Comparison of ENCODE assay signal across 8 cellular contexts in the genomic region with DNA sequence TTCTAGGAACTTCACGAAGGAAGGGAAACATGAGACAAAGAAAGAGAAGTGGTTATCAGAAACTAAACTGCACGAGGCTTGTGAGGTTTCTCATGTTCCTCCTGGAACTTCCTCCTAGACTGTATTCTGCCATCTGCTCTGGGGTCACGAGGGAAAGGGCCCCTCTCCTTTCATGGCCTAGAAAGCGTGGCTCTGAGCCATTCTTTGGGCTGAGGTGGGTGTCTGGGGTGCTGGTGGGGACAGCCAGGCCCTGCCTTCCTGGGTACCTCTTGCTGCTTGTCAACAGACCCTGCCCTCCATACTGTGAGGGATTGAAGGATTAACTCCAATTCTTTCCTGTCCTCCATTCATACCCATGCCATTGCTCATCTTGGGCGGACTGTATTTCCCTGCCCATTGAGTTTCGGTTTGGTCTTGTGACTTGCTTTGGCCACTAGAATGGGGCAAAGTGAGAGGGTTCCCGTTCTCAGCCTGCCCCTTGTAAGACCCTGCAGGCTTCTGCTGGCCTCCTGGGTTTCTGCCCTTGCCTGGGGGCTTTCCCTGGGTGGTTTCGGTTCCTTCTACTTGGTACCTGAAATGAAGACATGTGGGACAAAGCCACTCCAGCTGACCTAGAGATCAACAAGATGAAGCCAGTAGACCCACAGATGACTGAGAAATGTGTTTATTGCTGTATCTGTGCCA. TPM values are rescaled to one million over a fixed set of nuclear protein-coding genes. Genes with fewer than 3 reads are reported as not detected.
A peak's percentile ranks its signal among the peaks of the same experiment; 100 is the strongest.
DNase-seq lines count a peak whose midpoint lies in the region; ATAC-seq and TF ChIP-seq lines count a peak whose summit lies in the region.

No MANE protein-coding gene starts in this region.

- peaks cover 17% of the 10 kb centered on the region for H3K36me3 Mint-ChIP-seq in activated naive CD8-positive, alpha-beta T cell treated with anti-CD3 and anti-CD28 coated beads, Interleukin-2, amount 10 ng/mL, durations not matched to agents 7 days and 5 days
- H3K36me3 Mint-ChIP-seq in type B pancreatic cell (no peaks in the 10 kb centered on the region), Calu3 (ENCODE audit: insufficient read depth, unreplicated experiment) (no peaks in the 10 kb centered on the region)

- H3K9me3 Mint-ChIP-seq in activated naive CD8-positive, alpha-beta T cell treated with anti-CD3 and anti-CD28 coated beads, Interleukin-2, amount 10 ng/mL, durations not matched to agents 7 days and 5 days = no peaks in the 10 kb centered on the region
- H3K9me3 Mint-ChIP-seq in type B pancreatic cell (peaks cover 7% of the 10 kb centered on the region), Calu3 (ENCODE audit: low read depth, unreplicated experiment) (no peaks in the 10 kb centered on the region)

- no peak overlapping the region for H4K91ac ChIP-seq in mesenchymal stem cell (ENCODE audit: low read length)

- no peak overlapping the region for H3K14ac ChIP-seq in mesenchymal stem cell (ENCODE audit: low read length in 2 of 2)

- no peak for TF ChIP-seq CTCF in DOHH2 (IDR thresholded peaks at IDR 0.05; ENCODE audit: low read depth, low read length, poor library complexity, severe bottlenecking)
- TF ChIP-seq CTCF in type B pancreatic cell (conservative IDR thresholded peaks at IDR 0.05) = no peak
- TF ChIP-seq CTCF in Calu3 (IDR thresholded peaks at IDR 0.05; ENCODE audit: unreplicated experiment) = no peak

- peak; percentile 89 for ATAC-seq in GM19395 (IDR thresholded peaks at IDR 0.05; ENCODE audit: unreplicated experiment)
- ATAC-seq in HG03159 (IDR thresholded peaks at IDR 0.05; ENCODE audit: unreplicated experiment) = peak; percentile 92
- ATAC-seq in activated naive CD8-positive, alpha-beta T cell treated with anti-CD3 and anti-CD28 coated beads, Interleukin-2, amount 10 ng/mL, durations not matched to agents 7 days and 5 days (ENCODE audit: low read depth) = no peak

- no peak for DNase-seq in activated naive CD8-positive, alpha-beta T cell treated with anti-CD3 and anti-CD28 coated beads, Interleukin-2, amount 10 ng/mL, durations not matched to agents 7 days and 5 days
- no peak for DNase-seq in mesenchymal stem cell
- no peak for DNase-seq in type B pancreatic cell (ENCODE audit: extremely low spot score, unreplicated experiment)
- DNase-seq in stimulated activated CD4-positive, alpha-beta T cell treated with anti-CD3 and anti-CD28 coated beads, Interleukin-4, amount 100 ng/mL, for 24 hours = no peak
- no peak for DNase-seq in Calu3

- POLR2A ChIA-PET in activated naive CD8-positive, alpha-beta T cell treated with anti-CD3 and anti-CD28 coated beads, Interleukin-2, amount 10 ng/mL, durations not matched to agents 7 days and 5 days (lab: Charles Lee) = interaction anchor here (1.0 kb wide), 1 partner anchor 11 kb away, joined by 3 read pairs; no protein-coding TSS in a partner anchor

- H3K4me3 Mint-ChIP-seq in activated naive CD8-positive, alpha-beta T cell treated with anti-CD3 and anti-CD28 coated beads, Interleukin-2, amount 10 ng/mL, durations not matched to agents 7 days and 5 days = no peak overlapping the region
- H3K4me3 Mint-ChIP-seq in type B pancreatic cell (no peak overlapping the region), Calu3 (ENCODE audit: low read depth, unreplicated experiment) (no peak overlapping the region)

- H3K79me1 ChIP-seq in mesenchymal stem cell (replicated peaks; ENCODE audit: low read length, poor library complexity, severe bottlenecking) = no peaks in the 10 kb centered on the region

- H3K4ac ChIP-seq in mesenchymal stem cell (ENCODE audit: low read depth in 1 of 2, low read length in 2 of 2) = no peak overlapping the region

- no peaks in the 10 kb centered on the region for H3K36me3 ChIP-seq in DOHH2 (ENCODE audit: control insufficient read depth, low read length)
- H3K36me3 ChIP-seq in mesenchymal stem cell (ENCODE audit: control insufficient read depth in 1 of 2, insufficient read depth in 2 of 2, low read depth in 1 of 2, low read length in 2 of 2) = no peaks in the 10 kb centered on the region

- CTCF ChIA-PET in Calu3 (lab: Charles Lee) = no interaction called here

- H2AK5ac ChIP-seq in mesenchymal stem cell (ENCODE audit: low read length, severe bottlenecking) = no peak overlapping the region

- no peaks in the 10 kb centered on the region for H3K27me3 Mint-ChIP-seq in activated naive CD8-positive, alpha-beta T cell treated with anti-CD3 and anti-CD28 coated beads, Interleukin-2, amount 10 ng/mL, durations not matched to agents 7 days and 5 days
- H3K27me3 Mint-ChIP-seq in type B pancreatic cell (peaks cover 25% of the 10 kb centered on the region), Calu3 (ENCODE audit: unreplicated experiment) (peaks cover 71% of the 10 kb centered on the region)

- H3K27ac ChIP-seq in DOHH2 (ENCODE audit: low read depth, low read length) (no peak overlapping the region), mesenchymal stem cell (ENCODE audit: low read length, poor library complexity, severe bottlenecking) (no peak overlapping the region)

- H3K4me2 ChIP-seq in DOHH2 (ENCODE audit: low read length) (peak overlapping the region; percentile 47), mesenchymal stem cell (ENCODE audit: low read length, poor library complexity, severe bottlenecking) (no peak overlapping the region)

- H3F3A ChIP-seq in DOHH2 (ENCODE audit: control insufficient read depth, insufficient read depth) = no peaks in the 10 kb centered on the region

- H2BK5ac ChIP-seq in mesenchymal stem cell (ENCODE audit: low read depth, low read length, poor library complexity, severe bottlenecking) = no peak overlapping the region

- H2BK120ac ChIP-seq in mesenchymal stem cell (ENCODE audit: low read depth, low read length) = no peak overlapping the region

- H2AFZ ChIP-seq in mesenchymal stem cell (ENCODE audit: low read depth, low read length) = no peak overlapping the region

- intact Hi-C loops in Calu3 (cut with micrococcal nuclease; ENCODE audit: unreplicated experiment) = no loop called here

- no peak overlapping the region for H3K23ac ChIP-seq in mesenchymal stem cell (ENCODE audit: low read length in 2 of 2)

- WGBS in mesenchymal stem cell = 64% methylated on average over 8 of the region's 8 CpGs

- H3K9me3 ChIP-seq in DOHH2 (ENCODE audit: control insufficient read depth, insufficient read depth, low read length) = no peaks in the 10 kb centered on the region
- H3K9me3 ChIP-seq in mesenchymal stem cell (ENCODE audit: control insufficient read depth, low read length) = no peaks in the 10 kb centered on the region

- H3K4me3 ChIP-seq in DOHH2 (ENCODE audit: low read length) = peak overlapping the region; percentile 21
- no peak overlapping the region for H3K4me3 ChIP-seq in mesenchymal stem cell (ENCODE audit: insufficient read depth in 1 of 2, low read depth in 1 of 2, low read length in 2 of 2)

- H3K27me3 ChIP-seq in DOHH2 (ENCODE audit: control insufficient read depth, low read length) = peaks cover 59% of the 10 kb centered on the region
- H3K27me3 ChIP-seq in mesenchymal stem cell (ENCODE audit: control insufficient read depth in 1 of 2, insufficient read depth in 1 of 2, low read length in 2 of 2) = peaks cover 0 to 15% of the 10 kb centered on the region in 2 experiments

- no peak overlapping the region for H2BK12ac ChIP-seq in mesenchymal stem cell (ENCODE audit: low read length in 2 of 2)

- no peaks in the 10 kb centered on the region for H3K79me2 ChIP-seq in DOHH2 (ENCODE audit: control insufficient read depth, low read length)

- peak overlapping the region; percentile 47 for H3K27ac Mint-ChIP-seq in activated naive CD8-positive, alpha-beta T cell treated with anti-CD3 and anti-CD28 coated beads, Interleukin-2, amount 10 ng/mL, durations not matched to agents 7 days and 5 days
- no peak overlapping the region for H3K27ac Mint-ChIP-seq in type B pancreatic cell
- H3K27ac Mint-ChIP-seq in Calu3 (ENCODE audit: unreplicated experiment) = no peak overlapping the region

- peaks cover 41% of the 10 kb centered on the region for H3K4me1 Mint-ChIP-seq in activated naive CD8-positive, alpha-beta T cell treated with anti-CD3 and anti-CD28 coated beads, Interleukin-2, amount 10 ng/mL, durations not matched to agents 7 days and 5 days
- no peaks in the 10 kb centered on the region for H3K4me1 Mint-ChIP-seq in type B pancreatic cell (ENCODE audit: unreplicated experiment)
- H3K4me1 Mint-ChIP-seq in Calu3 (ENCODE audit: low read depth, unreplicated experiment) = no peaks in the 10 kb centered on the region

- BruUV-seq in Calu3 (replicated peaks; lab: Mats Ljungman, UMichigan) = no TSS peak

- no peak overlapping the region for H2BK15ac ChIP-seq in mesenchymal stem cell (ENCODE audit: low read depth, poor library complexity, severe bottlenecking)

- H3K18ac ChIP-seq in mesenchymal stem cell (ENCODE audit: low read depth in 1 of 2, low read length in 2 of 2) = no peak overlapping the region

- H4K20me1 ChIP-seq in DOHH2 (ENCODE audit: control insufficient read depth, insufficient read depth, low read depth, low read length) = no peaks in the 10 kb centered on the region

- H3K9ac ChIP-seq in mesenchymal stem cell (ENCODE audit: low read length) = no peak overlapping the region

- no peaks in the 10 kb centered on the region for H3K9me2 ChIP-seq in DOHH2 (replicated peaks; ENCODE audit: control insufficient read depth, low read length)

- peaks cover 15% of the 10 kb centered on the region for H3K4me1 ChIP-seq in DOHH2 (ENCODE audit: control insufficient read depth, low read length)
- H3K4me1 ChIP-seq in mesenchymal stem cell (ENCODE audit: control insufficient read depth, insufficient read depth, low read depth, low read length) = no peaks in the 10 kb centered on the region

- H4K8ac ChIP-seq in mesenchymal stem cell (ENCODE audit: low read length) = no peak overlapping the region

RNA-seq across cellular contexts. Expression of a gene that starts 14.9 kb away (rescaled TPM):
- 10 to 100 TPM; 29.2 to 31.0 TPM for total RNA-seq in activated naive CD8-positive, alpha-beta T cell treated with anti-CD3 and anti-CD28 coated beads, Interleukin-2, amount 10 ng/mL, durations not matched to agents 7 days and 5 days
- polyA plus RNA-seq in mesenchymal stem cell (2013, experiment 1 of 2) = not detected
- not detected for polyA plus RNA-seq in mesenchymal stem cell (2013, experiment 2 of 2)
- not detected in 2 replicates for total RNA-seq in type B pancreatic cell (ENCODE audit: low replicate concordance)
- not detected in 2 replicates for total RNA-seq in Calu3 (2022)

RNA-seq across cellular contexts. Expression of a gene that starts 56.4 kb away (rescaled TPM):
- total RNA-seq in activated naive CD8-positive, alpha-beta T cell treated with anti-CD3 and anti-CD28 coated beads, Interleukin-2, amount 10 ng/mL, durations not matched to agents 7 days and 5 days = 1 to 10 TPM; 5.4 to 6.4 TPM
- 5.1 TPM for polyA plus RNA-seq in mesenchymal stem cell (2013, experiment 1 of 2)
- polyA plus RNA-seq in mesenchymal stem cell (2013, experiment 2 of 2) = 4.8 TPM
- total RNA-seq in type B pancreatic cell (ENCODE audit: low replicate concordance) = 6.9 and 12.3 TPM in 2 replicates
- 5.3 and 5.8 TPM in 2 replicates for total RNA-seq in Calu3 (2022)

Comparison
In these comparisons a context has a peak if more than half of its experiments do, and no peak if none do; other contexts are left out.
1. RNA of a gene that starts 14.9 kb away (total RNA-seq): 29.2 to 31.0 TPM in activated naive CD8-positive, alpha-beta T cell treated with anti-CD3 and anti-CD28 coated beads, Interleukin-2, amount 10 ng/mL, durations not matched to agents 7 days and 5 days; not detected in type B pancreatic cell and not detected in Calu3; every median in the first group is over 10 times any median in the second.